Comparison of ENCODE assay signal across 28 cellular contexts in genomic region chr2:6982484-6982883, GRCh38.
DNase-seq lines count a peak whose midpoint lies in the region; ATAC-seq and TF ChIP-seq lines count a peak whose summit lies in the region.
"Had no signal": no experiment of that assay in that cellular context is flagged by ENCODE, and none has a peak within 500 bp of the region (broad histone marks: within the 10 kb centered on the region; RNA-seq: fewer than 3 reads in every experiment).

No MANE protein-coding gene starts in this region.

- H3K9me3 ChIP-seq in cardiac muscle cell (ENCODE audit: low read depth) (no peaks in the 10 kb centered on the region), subcutaneous abdominal adipose tissue (ENCODE audit: control insufficient read depth in 5 of 5, low read length in 5 of 5) (no peaks in the 10 kb centered on the region)
- H3K9me3 ChIP-seq: HAP-1 had no signal

- H3K36me3 ChIP-seq in cardiac muscle cell (no peaks in the 10 kb centered on the region), subcutaneous abdominal adipose tissue (ENCODE audit: control insufficient read depth in 5 of 5, insufficient read depth in 5 of 5, low read length in 5 of 5) (no peaks in the 10 kb centered on the region)
- H3K36me3 ChIP-seq: HAP-1 had no signal

- peaks cover 5% of the 10 kb centered on the region for H3K4me1 ChIP-seq in cardiac muscle cell (ENCODE audit: low read depth)
- H3K4me1 ChIP-seq in subcutaneous abdominal adipose tissue (ENCODE audit: control insufficient read depth in 5 of 5, insufficient read depth in 5 of 5, low read length in 5 of 5), result peaks cover 20 to 50% (median 48%) of the 10 kb centered on the region in 5 donors
- H3K4me1 ChIP-seq: Caco-2, HAP-1 had no signal

- H3K4me3 Mint-ChIP-seq in nephron, result no peak overlapping the region
- H3K4me3 Mint-ChIP-seq in activated T-helper 2 cell treated with anti-CD3 and anti-CD28 coated beads, Interferon-gamma antibody, Interleukin-2, Interleukin-4, amounts not matched to agents 10 μg/mL and 5 μg/mL and 100 μg/mL, durations not matched to agents 14 hours and 24 hours and 36 hours (ENCODE audit: low read depth), result no peak overlapping the region
- H3K4me3 Mint-ChIP-seq: B cell; CD8-positive, alpha-beta T cell; GM23338; HFFc6; IgD-negative memory B cell had no signal

- H3K4me3 ChIP-seq in cardiac muscle cell (no peak overlapping the region), subcutaneous abdominal adipose tissue (ENCODE audit: low read depth in 1 of 5, low read length in 5 of 5) (no peak overlapping the region)
- H3K4me3 ChIP-seq: GM12878, GM23338, HAP-1, PC-9 had no signal

- no peak for TF ChIP-seq CTCF in cardiac muscle cell (IDR thresholded peaks at IDR 0.05; ENCODE audit: low read depth, low read length)
- no peak for TF ChIP-seq CTCF in nephron (IDR thresholded peaks at IDR 0.05; ENCODE audit: unreplicated experiment in 3 of 3)

- no peak for DNase-seq in cardiac muscle cell (ENCODE audit: low read depth in 1 of 2, low spot score in 1 of 2)
- DNase-seq in Right ventricle myocardium superior, result no peak
- DNase-seq in activated T-helper 2 cell treated with anti-CD3 and anti-CD28 coated beads, Interferon-gamma antibody, Interleukin-2, Interleukin-4, amounts not matched to agents 10 μg/mL and 5 μg/mL and 100 μg/mL, durations not matched to agents 14 hours and 24 hours and 36 hours (ENCODE audit: low spot score), result no peak
- DNase-seq: Caco-2; CD8-positive, alpha-beta T cell; HFFc6; MM.1S; NCI-H1417; NCI-H1694 treated with DMSO at 0.1 percent for 48 hours; NCI-H2081; NCI-H2227 treated with DMSO at 0.1 percent for 48 hours; NCI-H526 treated with DMSO at 0.1 percent for 48 hours; PC-9; SHP77 had no signal

- H3K36me3 Mint-ChIP-seq in nephron (ENCODE audit: low read depth), result peaks cover 47% of the 10 kb centered on the region
- peaks cover 51% of the 10 kb centered on the region for H3K36me3 Mint-ChIP-seq in activated T-helper 2 cell treated with anti-CD3 and anti-CD28 coated beads, Interferon-gamma antibody, Interleukin-2, Interleukin-4, amounts not matched to agents 10 μg/mL and 5 μg/mL and 100 μg/mL, durations not matched to agents 14 hours and 24 hours and 36 hours (ENCODE audit: low read depth)

- H3K9me3 Mint-ChIP-seq in nephron, result peaks cover 8% of the 10 kb centered on the region
- peaks cover 27% of the 10 kb centered on the region for H3K9me3 Mint-ChIP-seq in activated T-helper 2 cell treated with anti-CD3 and anti-CD28 coated beads, Interferon-gamma antibody, Interleukin-2, Interleukin-4, amounts not matched to agents 10 μg/mL and 5 μg/mL and 100 μg/mL, durations not matched to agents 14 hours and 24 hours and 36 hours
- H3K9me3 Mint-ChIP-seq: CD8-positive, alpha-beta T cell had no signal

- peaks cover 61% of the 10 kb centered on the region for H3K4me1 Mint-ChIP-seq in nephron
- H3K4me1 Mint-ChIP-seq in activated T-helper 2 cell treated with anti-CD3 and anti-CD28 coated beads, Interferon-gamma antibody, Interleukin-2, Interleukin-4, amounts not matched to agents 10 μg/mL and 5 μg/mL and 100 μg/mL, durations not matched to agents 14 hours and 24 hours and 36 hours (ENCODE audit: low read depth), result no peaks in the 10 kb centered on the region
- H3K4me1 Mint-ChIP-seq: B cell had no signal

- H3K27me3 ChIP-seq in cardiac muscle cell (no peaks in the 10 kb centered on the region), subcutaneous abdominal adipose tissue (ENCODE audit: control insufficient read depth in 5 of 5, insufficient read depth in 4 of 5, low read length in 5 of 5) (no peaks in the 10 kb centered on the region)

- ATAC-seq in Right ventricle myocardium superior (ENCODE audit: poor library complexity), result no peak
- no peak for ATAC-seq in HG03378 (IDR thresholded peaks at IDR 0.05; ENCODE audit: unreplicated experiment)
- ATAC-seq in HG03521 (IDR thresholded peaks at IDR 0.05; ENCODE audit: unreplicated experiment), result no peak
- ATAC-seq: CD8-positive, alpha-beta T cell; GM12878; GM23338 had no signal

- no peaks in the 10 kb centered on the region for H3K27me3 Mint-ChIP-seq in nephron (ENCODE audit: low read depth)
- no peaks in the 10 kb centered on the region for H3K27me3 Mint-ChIP-seq in activated T-helper 2 cell treated with anti-CD3 and anti-CD28 coated beads, Interferon-gamma antibody, Interleukin-2, Interleukin-4, amounts not matched to agents 10 μg/mL and 5 μg/mL and 100 μg/mL, durations not matched to agents 14 hours and 24 hours and 36 hours (ENCODE audit: low read depth)
- H3K27me3 Mint-ChIP-seq: B cell, IgD-negative memory B cell had no signal

- H3K27ac ChIP-seq in cardiac muscle cell, result peak overlapping the region; percentile 40
- peak overlapping the region; percentile 85 for H3K27ac ChIP-seq in angular gyrus (ENCODE audit: low read depth, low read length)
- peak overlapping the region; percentile 74 for H3K27ac ChIP-seq in subcutaneous abdominal adipose tissue (ENCODE audit: low read depth, low read length)
- H3K27ac ChIP-seq: 22Rv1, C4-2B, HL-60, KMS-11, PC-9 had no signal

- no peak overlapping the region for H3K9ac ChIP-seq in subcutaneous abdominal adipose tissue (ENCODE audit: low read length in 5 of 5)
- H3K9ac ChIP-seq: KMS-11 had no signal

- H3K27ac Mint-ChIP-seq in nephron, result peak overlapping the region; percentile 39 to 53 (median 48)
- no peak overlapping the region for H3K27ac Mint-ChIP-seq in activated T-helper 2 cell treated with anti-CD3 and anti-CD28 coated beads, Interferon-gamma antibody, Interleukin-2, Interleukin-4, amounts not matched to agents 10 μg/mL and 5 μg/mL and 100 μg/mL, durations not matched to agents 14 hours and 24 hours and 36 hours
- H3K27ac Mint-ChIP-seq: B cell, GM23338, HFFc6, IgD-negative memory B cell had no signal

- intact Hi-C loops in Right ventricle myocardium superior (cut with DNase I), result no loop called here
- intact Hi-C loops in activated T-helper 2 cell treated with anti-CD3 and anti-CD28 coated beads, Interferon-gamma antibody, Interleukin-2, Interleukin-4, amounts not matched to agents 10 μg/mL and 5 μg/mL and 100 μg/mL, durations not matched to agents 14 hours and 24 hours and 36 hours (cut with micrococcal nuclease), result no loop called here
